ENCODE assay signal across 21 cellular contexts in genomic region chr10:48213047-48213446, GRCh38.
DNase-seq lines count a peak whose midpoint lies in the region; FAIRE-seq and TF ChIP-seq lines count a peak whose summit lies in the region.
"Had no signal": no experiment of that assay in that cellular context is flagged by ENCODE, and none has a peak within 500 bp of the region (broad histone marks: within the 10 kb centered on the region; RNA-seq: fewer than 3 reads in every experiment).

No MANE protein-coding gene starts in this region.

- DNase-seq in NCI-H69 (lab: John Stamatoyannopoulos, UW) (peak; percentile 16), islet precursor cell (peak; percentile 24), pons (ENCODE audit: low spot score) (peak; percentile 69), D721Med (ENCODE audit: insufficient read length, low spot score) (no peak), HCEC 1CT (no peak), GDM1 (lab: John Stamatoyannopoulos, UW) (no peak), NCI-H2107 treated with DMSO at 0.1 percent for 48 hours (lab: John Stamatoyannopoulos, UW; ENCODE audit: unreplicated experiment) (no peak)
- DNase-seq: 8988T; ACHN; AML-193; C1 segment of cervical spinal cord; Calu3; CD4-positive, alpha-beta memory T cell; COR-L47; DMS153; DND-41; GOT3 had no signal

- FAIRE-seq in D721Med (lab: Jason Lieb, UNC), result no peak
- FAIRE-seq: A549, G401.6, GM12878, H54 had no signal

- no peak for TF ChIP-seq CTCF in D721Med (IDR thresholded peaks at IDR 0.05; ENCODE audit: insufficient read depth, missing control alignments)

Comparison
In these comparisons a context has a peak if more than half of its experiments do, and no peak if none do; other contexts are left out.
1. DNase-seq: peak in NCI-H69 (single experiment), islet precursor cell (single experiment) and pons (single experiment); none in D721Med (single experiment), HCEC 1CT (single experiment), GDM1 (single experiment) and NCI-H2107 treated with DMSO at 0.1 percent for 48 hours (single experiment).